Comparison of ENCODE assay signal across 8 cellular contexts in genomic region chr9:85742630-85742928, GRCh38. TPM values are rescaled to one million over a fixed set of nuclear protein-coding genes. Genes with fewer than 3 reads are reported as not detected.
DNase-seq lines count a peak whose midpoint lies in the region; ATAC-seq and TF ChIP-seq lines count a peak whose summit lies in the region.

No MANE protein-coding gene starts in this region.

- intact Hi-C loops in A673 (cut with micrococcal nuclease; ENCODE audit: unreplicated experiment), result no loop called here
- intact Hi-C loops in activated CD8-positive, alpha-beta T cell treated with anti-CD3 and anti-CD28 coated beads for 36 hours (cut with micrococcal nuclease), result loop anchor here (5.0 kb wide), 1 partner anchor 200 kb away; the partner anchor contains the start of gene NAA35

- BruUV-seq in A673 (replicated peaks; lab: Mats Ljungman, UMichigan), result no TSS peak

- H3K27me3 ChIP-seq in A673 (replicated peaks; ENCODE audit: insufficient read depth, low read depth, low read length, poor library complexity) (no peaks in the 10 kb centered on the region), H7 (ENCODE audit: control insufficient read depth, insufficient read depth, low read length) (no peaks in the 10 kb centered on the region)

- H3K27ac ChIP-seq in A673 (ENCODE audit: low read depth, low read length, poor library complexity, severe bottlenecking), result peak overlapping the region; percentile 62

- ATAC-seq in activated CD8-positive, alpha-beta T cell treated with anti-CD3 and anti-CD28 coated beads for 36 hours, result peak; percentile 25
- ATAC-seq in stimulated activated naive CD8-positive, alpha-beta T cell treated with anti-CD3 and anti-CD28 coated beads, Interleukin-15, amount 100 ng/mL, for 72 hours, result peak; percentile 37
- ATAC-seq in GM19463 (IDR thresholded peaks at IDR 0.05; ENCODE audit: unreplicated experiment), result no peak

- H3K27me3 Mint-ChIP-seq in activated CD8-positive, alpha-beta T cell treated with anti-CD3 and anti-CD28 coated beads for 36 hours, result peaks cover 3% of the 10 kb centered on the region
- H3K27me3 Mint-ChIP-seq in stimulated activated naive CD8-positive, alpha-beta T cell treated with anti-CD3 and anti-CD28 coated beads, Interleukin-15, amount 100 ng/mL, for 72 hours, result no peaks in the 10 kb centered on the region

- no peak for TF ChIP-seq CTCF in A673 (conservative IDR thresholded peaks at IDR 0.05; ENCODE audit: low read depth, low read length)
- TF ChIP-seq CTCF in activated CD8-positive, alpha-beta T cell treated with anti-CD3 and anti-CD28 coated beads for 36 hours (IDR thresholded peaks at IDR 0.05), result no peak

- H3K36me3 Mint-ChIP-seq in activated CD8-positive, alpha-beta T cell treated with anti-CD3 and anti-CD28 coated beads for 36 hours (ENCODE audit: low read depth), result no peaks in the 10 kb centered on the region

- peaks cover 15% of the 10 kb centered on the region for H3K4me1 ChIP-seq in A673 (ENCODE audit: insufficient read depth, low read length, poor library complexity, severe bottlenecking)

- POLR2A ChIA-PET in A673 (lab: Charles Lee; ENCODE audit: low non-redundant PET), result no interaction called here
- POLR2A ChIA-PET in activated CD8-positive, alpha-beta T cell treated with anti-CD3 and anti-CD28 coated beads for 36 hours (lab: Charles Lee), result interaction anchor here (1.2 kb wide), 1 partner anchor 15 kb away, joined by 3 read pairs; no protein-coding TSS in a partner anchor

- CTCF ChIA-PET in A673 (lab: Charles Lee), result interaction anchor here (0.6 kb wide), 1 partner anchor 19 kb away, joined by 5 read pairs; no protein-coding TSS in a partner anchor
- CTCF ChIA-PET in activated CD8-positive, alpha-beta T cell treated with anti-CD3 and anti-CD28 coated beads for 36 hours (lab: Charles Lee), result interaction anchor here (1.3 to 5.2 kb wide), 2 partner anchors 44 to 132 kb away, joined by 4 to 27 read pairs; no protein-coding TSS in a partner anchor

- peaks cover 32% of the 10 kb centered on the region for H3K4me1 Mint-ChIP-seq in activated CD8-positive, alpha-beta T cell treated with anti-CD3 and anti-CD28 coated beads for 36 hours (ENCODE audit: low read depth)
- H3K4me1 Mint-ChIP-seq in stimulated activated naive CD8-positive, alpha-beta T cell treated with anti-CD3 and anti-CD28 coated beads, Interleukin-15, amount 100 ng/mL, for 72 hours, result peaks cover 29% of the 10 kb centered on the region

- peak overlapping the region; percentile 98 for H3K4me3 ChIP-seq in A673 (ENCODE audit: low read depth, low read length, poor library complexity, severe bottlenecking)
- H3K4me3 ChIP-seq in H7 (ENCODE audit: insufficient read depth, low read depth, low read length), result peak overlapping the region; percentile 53
- H3K4me3 ChIP-seq in iPS-11a (ENCODE audit: low read depth, low read length), result peak overlapping the region; percentile 66

- DNase-seq in A673 (ENCODE audit: low spot score) (no peak), H7 (no peak), middle frontal gyrus (ENCODE audit: extremely low spot score, low spot score) (no peak), T1000 (lab: John Stamatoyannopoulos, UW) (no peak)
- no peak for DNase-seq in activated CD8-positive, alpha-beta T cell treated with anti-CD3 and anti-CD28 coated beads for 36 hours
- DNase-seq in stimulated activated naive CD8-positive, alpha-beta T cell treated with anti-CD3 and anti-CD28 coated beads, Interleukin-15, amount 100 ng/mL, for 72 hours, result no peak

- H3K27ac Mint-ChIP-seq in activated CD8-positive, alpha-beta T cell treated with anti-CD3 and anti-CD28 coated beads for 36 hours, result peak overlapping the region; percentile 92
- H3K27ac Mint-ChIP-seq in stimulated activated naive CD8-positive, alpha-beta T cell treated with anti-CD3 and anti-CD28 coated beads, Interleukin-15, amount 100 ng/mL, for 72 hours, result peak overlapping the region; percentile 91 to 96

- H3K9me3 Mint-ChIP-seq in activated CD8-positive, alpha-beta T cell treated with anti-CD3 and anti-CD28 coated beads for 36 hours, result no peaks in the 10 kb centered on the region
- H3K9me3 Mint-ChIP-seq in stimulated activated naive CD8-positive, alpha-beta T cell treated with anti-CD3 and anti-CD28 coated beads, Interleukin-15, amount 100 ng/mL, for 72 hours, result no peaks in the 10 kb centered on the region

- no peaks in the 10 kb centered on the region for H3K9me3 ChIP-seq in A673 (ENCODE audit: low read depth, low read length, poor library complexity, severe bottlenecking)

- H3K4me3 Mint-ChIP-seq in activated CD8-positive, alpha-beta T cell treated with anti-CD3 and anti-CD28 coated beads for 36 hours, result peak overlapping the region; percentile 96
- H3K4me3 Mint-ChIP-seq in stimulated activated naive CD8-positive, alpha-beta T cell treated with anti-CD3 and anti-CD28 coated beads, Interleukin-15, amount 100 ng/mL, for 72 hours, result peak overlapping the region; percentile 82 to 83

- H3K36me3 ChIP-seq in A673 (ENCODE audit: insufficient read depth, low read length, poor library complexity, severe bottlenecking) (no peaks in the 10 kb centered on the region), H7 (replicated peaks; ENCODE audit: control insufficient read depth, insufficient read depth, low read length) (no peaks in the 10 kb centered on the region)

RNA-seq across cellular contexts. Expression of gene AGTPBP1, which starts 0.8 kb away (rescaled TPM):
- total RNA-seq in A673 (2021), result 24.7 and 27.4 TPM in 2 replicates
- total RNA-seq in H7 (2014; rRNA removed; shearing (Covaris generic)), result 42.6 and 58.6 TPM in 2 replicates
- total RNA-seq in activated CD8-positive, alpha-beta T cell treated with anti-CD3 and anti-CD28 coated beads for 36 hours, result 10 to 100 TPM; 43.9 to 46.4 TPM
